Comparison of ENCODE assay signal across 9 cellular contexts in genomic region chr1:32651461-32652073, GRCh38. TPM values are rescaled to one million over a fixed set of nuclear protein-coding genes. Genes with fewer than 3 reads are reported as not detected.
A peak's percentile ranks its signal among the peaks of the same experiment; 100 is the strongest.
DNase-seq lines count a peak whose midpoint lies in the region; ATAC-seq, FAIRE-seq and TF ChIP-seq lines count a peak whose summit lies in the region.
"Had no signal": no experiment of that assay in that cellular context is flagged by ENCODE, and none has a peak within 500 bp of the region (broad histone marks: within the 10 kb centered on the region; RNA-seq: fewer than 3 reads in every experiment).

No MANE protein-coding gene starts in this region.

- H3K9me2 ChIP-seq in SK-N-SH: no peaks in the 10 kb centered on the region

- no peak for TF ChIP-seq EP300 in SK-N-SH (IDR thresholded peaks at IDR 0.05; ENCODE audit: borderline replicate concordance in 1 of 2, low read depth in 1 of 2, low read length in 1 of 2)

- H3K27me3 ChIP-seq in SK-N-SH (ENCODE audit: insufficient read depth) (no peaks in the 10 kb centered on the region), pancreas (no peaks in the 10 kb centered on the region)

- DNase-seq in SK-N-SH (no peak), fibroblast of pulmonary artery (ENCODE audit: low read depth) (no peak), pancreas (no peak), NOMO-1 treated with DMSO at 0.1 percent for 48 hours (lab: John Stamatoyannopoulos, UW; ENCODE audit: unreplicated experiment) (no peak)

- POLR2A ChIA-PET in SK-N-SH (lab: Yijun Ruan, JAX): interaction anchor here (0.7 to 1.6 kb wide), 10 partner anchors 20 to 257 kb away, joined by 3 to 7 read pairs (median 4); partner anchors contain the start of genes BSDC1 and SYNC

- CTCF ChIA-PET in SK-N-SH (lab: Yijun Ruan, JAX): interaction anchor here (0.6 to 1.7 kb wide), 3 partner anchors 12 to 225 kb away, joined by 3 to 7 read pairs (median 3); no protein-coding TSS in a partner anchor

- no peak for FAIRE-seq in pancreas (lab: Jason Lieb, UNC)

- 0 out of 2 replicates have a peak, but pooled peaks cover 2% of the 10 kb centered on the region for H4K20me1 ChIP-seq in SK-N-SH (ENCODE audit: insufficient read depth)

- intact Hi-C loops in pancreas (cut with DNase I): no loop called here

- H3K27ac ChIP-seq in SK-N-SH (ENCODE audit: low read depth in 2 of 2, low read length in 1 of 2): peak overlapping the region; percentile 94 to 99
- H3K27ac ChIP-seq in pancreas: peak overlapping the region; percentile 88 to 100 (median 98)

- H2AFZ ChIP-seq in SK-N-SH (ENCODE audit: low read depth): peak overlapping the region; percentile 73; the same call in 1 of the 2 replicates

- H3K4me1 ChIP-seq in ES-I3 (ENCODE audit: insufficient read depth, low read length): no peaks in the 10 kb centered on the region
- peaks cover 4 to 13% of the 10 kb centered on the region in 2 experiments; a peak in 3 of 4 replicates for H3K4me1 ChIP-seq in SK-N-SH (ENCODE audit: control insufficient read depth in 1 of 2, insufficient read depth in 2 of 2, low read depth in 1 of 2, low read length in 1 of 2)
- peaks cover 14 to 35% (median 23%) of the 10 kb centered on the region in 3 donors for H3K4me1 ChIP-seq in pancreas

- peak overlapping the region; percentile 91 for H3K9ac ChIP-seq in ES-I3 (ENCODE audit: low read depth, low read length)
- H3K9ac ChIP-seq in SK-N-SH: peak overlapping the region; percentile 93

- TF ChIP-seq CTCF in SK-N-SH (IDR thresholded peaks at IDR 0.05): no peak
- no peak for TF ChIP-seq CTCF in fibroblast of pulmonary artery (IDR thresholded peaks at IDR 0.05; ENCODE audit: low read length, missing control alignments)
- TF ChIP-seq CTCF in pancreas (IDR thresholded peaks at IDR 0.05): no peak

- H3K4me3 ChIP-seq in SK-N-SH (ENCODE audit: low read depth in 2 of 2, low read length in 1 of 2) (peak overlapping the region; percentile 77 to 79), fibroblast of pulmonary artery (replicated peaks; ENCODE audit: low read depth, low read length) (peak overlapping the region; percentile 79), pancreas (peak overlapping the region; percentile 40 to 84 (median 65))

- under 1% methylated on average over 38 of the region's 43 CpGs for WGBS in SK-N-SH (ENCODE audit: low lambda C conversion rate)
- WGBS in pancreas, 2 donors: 0 to 1% methylated on average over 35 to 43 of the region's 43 CpGs

- peak; percentile 13 for ATAC-seq in GM21825 (IDR thresholded peaks at IDR 0.05; ENCODE audit: unreplicated experiment)
- peak; percentile 16 to 33 (median 22) for ATAC-seq in pancreas
- no peak for ATAC-seq in HG02588 (IDR thresholded peaks at IDR 0.05; ENCODE audit: unreplicated experiment)
- no peak for ATAC-seq in GM21528 (IDR thresholded peaks at IDR 0.05; ENCODE audit: low FRiP score, unreplicated experiment)

- no peaks in the 10 kb centered on the region for H3K9me3 ChIP-seq in ES-I3 (ENCODE audit: control insufficient read depth, insufficient read depth, low read length)
- no peaks in the 10 kb centered on the region for H3K9me3 ChIP-seq in SK-N-SH
- no peaks in the 10 kb centered on the region for H3K9me3 ChIP-seq in pancreas

- no peak for TF ChIP-seq RAD21 in SK-N-SH (IDR thresholded peaks at IDR 0.05; ENCODE audit: low read length)

- H3K36me3 ChIP-seq in ES-I3 (ENCODE audit: insufficient read depth, low read length) (peaks cover 10% of the 10 kb centered on the region), SK-N-SH (replicated peaks in 1 of 2; ENCODE audit: control insufficient read depth in 1 of 2, insufficient read depth in 2 of 2, low read length in 1 of 2) (peaks cover 27 to 41% of the 10 kb centered on the region in 2 experiments), pancreas (peaks cover 0 to 11% (median 3%) of the 10 kb centered on the region in 3 donors)

- H3F3A ChIP-seq in SK-N-SH (replicated peaks; ENCODE audit: insufficient read depth): peaks cover 19% of the 10 kb centered on the region

- peak overlapping the region; percentile 88 for H3K4me2 ChIP-seq in SK-N-SH

- peaks cover 90% of the 10 kb centered on the region for H3K79me2 ChIP-seq in SK-N-SH (ENCODE audit: insufficient read depth)

TF ChIP-seq in SK-N-SH, 30 proteins besides CTCF, POLR2A, EP300 and RAD21:
- TF ChIP-seq MAX (IDR thresholded peaks at IDR 0.05; ENCODE audit: low read depth) (peak; percentile 66; the same call in 1 of the 2 replicates), SMC3 (IDR thresholded peaks at IDR 0.05; ENCODE audit: low read depth, low read length) (no peak)
TF ChIP-seq in SK-N-SH: peak in this region for 1.

RNA-seq across cellular contexts. Expression of gene RBBP4, which starts 0.6 kb away (rescaled TPM):
- 107 and 108 TPM in 2 replicates for polyA plus RNA-seq in SK-N-SH (2012; rRNA removed)
- 105 and 119 TPM in 2 replicates for polyA plus RNA-seq in SK-N-SH (2012; cell fraction: cytosol; rRNA removed)
- 68.5 and 120 TPM in 2 replicates for polyA plus RNA-seq in SK-N-SH (2012; cell fraction: nucleus; rRNA removed)
- total RNA-seq in pancreas: 100 to 1,000 TPM in 1 of 6 donors, 10 to 100 TPM in 5; 59.3 to 115 (median 77.6) TPM
- polyA plus RNA-seq in pancreas: 10 to 100 TPM; 19.7 to 44.5 TPM

RNA-seq across cellular contexts. Expression of gene ZBTB8OS, which starts 1.2 kb away (rescaled TPM):
- polyA plus RNA-seq in SK-N-SH (2012; rRNA removed) (59.2 and 69.8 TPM in 2 replicates), pancreas (10 to 100 TPM; 30.0 to 37.0 TPM)
- 87.4 and 157 TPM in 2 replicates for polyA plus RNA-seq in SK-N-SH (2012; cell fraction: cytosol; rRNA removed)
- polyA plus RNA-seq in SK-N-SH (2012; cell fraction: nucleus; rRNA removed): 31.8 and 44.5 TPM in 2 replicates
- 10 to 100 TPM; 11.6 to 20.9 (median 16.3) TPM for total RNA-seq in pancreas

RNA-seq across cellular contexts. Expression of gene SYNC, which starts 51.0 kb away (rescaled TPM):
- 25.6 and 32.0 TPM in 2 replicates for polyA plus RNA-seq in SK-N-SH (2012; rRNA removed)
- 40.4 and 45.3 TPM in 2 replicates for polyA plus RNA-seq in SK-N-SH (2012; cell fraction: cytosol; rRNA removed)
- 26.0 and 30.2 TPM in 2 replicates for polyA plus RNA-seq in SK-N-SH (2012; cell fraction: nucleus; rRNA removed)
- 1 to 10 TPM in 3 of 6 donors, under 1 TPM in 3; 0.28 to 1.3 (median 0.80) TPM for total RNA-seq in pancreas
- under 1 TPM; 0.52 to 0.91 TPM for polyA plus RNA-seq in pancreas
- total RNA-seq: activated CD8-positive, alpha-beta memory T cell treated with anti-CD3 and anti-CD28 coated beads for 36 hours had no signal

Comparison
In these comparisons a context has a peak if more than half of its experiments do, and no peak if none do; other contexts are left out.
1. ATAC-seq: peak in GM21825 (single experiment) and pancreas (4 of 4); none in HG02588 (single experiment) and GM21528 (single experiment).
2. RNA of gene SYNC, which starts 51.0 kb away (polyA plus RNA-seq): 25.6 to 45.3 TPM in SK-N-SH; 0.52 to 0.91 TPM in pancreas; every median in the first group is over 10 times any median in the second.
3. Peak in every context shown above with its lines, with median percentiles within 50 percentile points of each other: H3K4me3 ChIP-seq.